In genomic region chr2:127386246-127386645, GRCh38 we compare ENCODE assay signal across 8 cellular contexts. TPM values are rescaled to one million over a fixed set of nuclear protein-coding genes. Genes with fewer than 3 reads are reported as not detected.
A peak's percentile ranks its signal among the peaks of the same experiment; 100 is the strongest.
DNase-seq lines count a peak whose midpoint lies in the region; ATAC-seq, FAIRE-seq and TF ChIP-seq lines count a peak whose summit lies in the region.

No MANE protein-coding gene starts in this region.

- no peak for TF ChIP-seq CTCF in Loucy (conservative IDR thresholded peaks at IDR 0.05; ENCODE audit: low read length)
- TF ChIP-seq CTCF in bronchial epithelial cell (IDR thresholded peaks at IDR 0.05; ENCODE audit: insufficient read depth, low read length, severe bottlenecking): no peak

- ATAC-seq in naive thymus-derived CD8-positive, alpha-beta T cell: no peak
- ATAC-seq in HG02885 (IDR thresholded peaks at IDR 0.05; ENCODE audit: poor library complexity, unreplicated experiment) (no peak), GM18519 (IDR thresholded peaks at IDR 0.05; ENCODE audit: low FRiP score, unreplicated experiment) (no peak), HG03039 (IDR thresholded peaks at IDR 0.05; ENCODE audit: unreplicated experiment) (no peak)

- no peaks in the 10 kb centered on the region for H3K9me2 ChIP-seq in Loucy (replicated peaks; ENCODE audit: low read depth, low read length)

- no peak for FAIRE-seq in bronchial epithelial cell (lab: Jason Lieb, UNC)

- H3K4me2 ChIP-seq in BLaER1: peak overlapping the region; percentile 89
- H3K4me2 ChIP-seq in Loucy (ENCODE audit: low read depth, low read length, poor library complexity, severe bottlenecking): peak overlapping the region; percentile 90

- H3K9ac ChIP-seq in BLaER1 (peak overlapping the region; percentile 99; the same call in 1 of the 2 replicates), Loucy (ENCODE audit: low read depth, low read length, poor library complexity, severe bottlenecking) (peak overlapping the region; percentile 99)

- H3K27me3 ChIP-seq in BLaER1 (no peaks in the 10 kb centered on the region), Loucy (ENCODE audit: insufficient read depth, low read length, poor library complexity, severe bottlenecking) (peaks cover 3% of the 10 kb centered on the region), bronchial epithelial cell (ENCODE audit: control insufficient read depth, insufficient read depth, low read length) (no peaks in the 10 kb centered on the region)

- H3K4me1 Mint-ChIP-seq in naive thymus-derived CD8-positive, alpha-beta T cell: peaks cover 41 to 84% (median 77%) of the 10 kb centered on the region in 4 donors

- H3K9me3 ChIP-seq in BLaER1 (no peaks in the 10 kb centered on the region), Loucy (ENCODE audit: insufficient read depth, low read depth, low read length) (no peaks in the 10 kb centered on the region)

- H3K36me3 ChIP-seq in BLaER1 (peaks cover 10% of the 10 kb centered on the region; the same call in 1 of the 2 replicates), Loucy (ENCODE audit: insufficient read depth, low read length) (no peaks in the 10 kb centered on the region), bronchial epithelial cell (ENCODE audit: control insufficient read depth, insufficient read depth, low read length) (no peaks in the 10 kb centered on the region)

- peak overlapping the region; percentile 86 to 95 (median 90) for H3K4me3 Mint-ChIP-seq in naive thymus-derived CD8-positive, alpha-beta T cell

- H3F3A ChIP-seq in Loucy (ENCODE audit: low read depth): peaks cover 3% of the 10 kb centered on the region; the same call in 1 of the 2 replicates

- no peaks in the 10 kb centered on the region for H3K27me3 Mint-ChIP-seq in naive thymus-derived CD8-positive, alpha-beta T cell

- POLR2A ChIA-PET in naive thymus-derived CD8-positive, alpha-beta T cell (lab: Charles Lee): no interaction called here

- H3K36me3 Mint-ChIP-seq in naive thymus-derived CD8-positive, alpha-beta T cell: peaks cover 0 to 8% (median 8%) of the 10 kb centered on the region in 3 donors

- H3K4me3 ChIP-seq in BLaER1: peak overlapping the region; percentile 99
- peak overlapping the region; percentile 88 for H3K4me3 ChIP-seq in Loucy (ENCODE audit: low read length, poor library complexity, severe bottlenecking)
- H3K4me3 ChIP-seq in bronchial epithelial cell (ENCODE audit: low read depth, low read length): peak overlapping the region; percentile 87

- no peak overlapping the region for H2AFZ ChIP-seq in Loucy (ENCODE audit: low read length)

- DNase-seq in bronchial epithelial cell (ENCODE audit: low read depth) (peak; percentile 30), amygdala (lab: John Stamatoyannopoulos, UW) (no peak)
- DNase-seq in naive thymus-derived CD8-positive, alpha-beta T cell: no peak

- peaks cover 57% of the 10 kb centered on the region for H3K4me1 ChIP-seq in BLaER1
- H3K4me1 ChIP-seq in Loucy (ENCODE audit: insufficient read depth, low read length, poor library complexity, severe bottlenecking): peaks cover 53% of the 10 kb centered on the region

- peaks cover 59% of the 10 kb centered on the region for H4K20me1 ChIP-seq in BLaER1
- peaks cover 53% of the 10 kb centered on the region for H4K20me1 ChIP-seq in Loucy (ENCODE audit: insufficient read depth, low read length, poor library complexity, severe bottlenecking)

- no peak overlapping the region for H3K27ac ChIP-seq in BLaER1

- peaks cover 55% of the 10 kb centered on the region for H3K79me2 ChIP-seq in Loucy (ENCODE audit: insufficient read depth, low read length)

- H3K9me3 Mint-ChIP-seq in naive thymus-derived CD8-positive, alpha-beta T cell: peaks cover 0 to 2% (median 0%) of the 10 kb centered on the region in 9 donors

- peak overlapping the region in 9 of 10 donors; percentile 56 to 98 (median 90) for H3K27ac Mint-ChIP-seq in naive thymus-derived CD8-positive, alpha-beta T cell

RNA-seq across cellular contexts. Expression of gene MAP3K2, which starts 1.5 kb away (rescaled TPM):
- 24.1 and 27.9 TPM in 2 replicates for total RNA-seq in bronchial epithelial cell
- total RNA-seq in naive thymus-derived CD8-positive, alpha-beta T cell: 10 to 100 TPM; 75.0 to 80.6 TPM
- 10 to 100 TPM; 36.0 to 51.9 (median 40.8) TPM for polyA plus RNA-seq in naive thymus-derived CD8-positive, alpha-beta T cell

RNA-seq across cellular contexts. Expression of gene PROC, which starts 32.0 kb away (rescaled TPM):
- total RNA-seq in bronchial epithelial cell: 0.26 TPM in 1 of 2 replicates, not detected in the other
- not detected for total RNA-seq in naive thymus-derived CD8-positive, alpha-beta T cell
- not detected for polyA plus RNA-seq in naive thymus-derived CD8-positive, alpha-beta T cell
